ENCODE assay signal across 1 cellular context in the genomic region with DNA sequence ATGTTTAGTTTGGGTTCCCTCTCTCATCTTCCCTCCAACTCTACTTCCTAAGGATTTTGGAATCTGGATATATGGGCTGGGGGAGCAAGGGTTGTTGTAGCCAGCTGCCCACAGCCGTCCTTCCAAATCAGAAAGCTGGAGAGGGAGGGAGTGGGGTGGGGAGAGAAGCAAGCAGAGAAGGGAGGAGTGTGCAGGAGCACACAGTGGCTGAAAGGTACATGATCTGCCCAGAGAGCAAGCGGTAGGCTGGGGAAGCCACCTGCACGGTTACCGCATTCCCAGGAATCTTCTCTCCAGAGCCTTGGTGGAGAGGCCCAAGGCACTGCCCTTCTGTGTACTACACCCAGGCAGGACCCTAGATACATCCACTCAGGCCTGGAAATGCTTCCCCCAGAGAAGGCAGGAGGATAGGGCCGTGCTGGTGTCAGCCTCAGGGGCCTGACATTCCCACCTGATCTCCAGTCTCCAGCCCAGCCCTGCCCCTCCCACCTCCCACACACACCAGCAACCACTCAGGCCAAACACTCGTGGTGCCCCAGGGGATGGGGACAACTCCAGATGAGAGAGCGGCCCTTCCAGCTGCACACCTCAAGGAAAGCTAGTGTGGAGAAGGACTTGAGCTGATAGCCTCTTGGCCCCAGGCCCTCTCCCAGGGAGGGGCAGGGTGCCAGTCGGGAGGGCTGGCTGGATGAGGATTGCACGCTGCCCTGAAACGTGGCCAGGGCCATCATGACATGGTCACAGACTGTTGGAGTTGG.
TF ChIP-seq lines count a peak whose summit lies in the region.

No MANE protein-coding gene starts in this region.

TF ChIP-seq in HCT116, 20 proteins besides CTCF, POLR2A, EP300 and RAD21 (continued from another document):
- TF ChIP-seq ZFX (IDR thresholded peaks at IDR 0.05) (no peak), ZNF274 (IDR thresholded peaks at IDR 0.05; ENCODE audit: low read depth, low read length) (no peak), SIN3A (IDR thresholded peaks at IDR 0.05; ENCODE audit: low read depth) (no peak), SRF (IDR thresholded peaks at IDR 0.05; ENCODE audit: low read depth) (no peak), CBX3 (IDR thresholded peaks at IDR 0.05; ENCODE audit: low read depth) (no peak)
- TF ChIP-seq, protein P1, sequence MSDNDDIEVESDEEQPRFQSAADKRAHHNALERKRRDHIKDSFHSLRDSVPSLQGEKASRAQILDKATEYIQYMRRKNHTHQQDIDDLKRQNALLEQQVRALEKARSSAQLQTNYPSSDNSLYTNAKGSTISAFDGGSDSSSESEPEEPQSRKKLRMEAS (IDR thresholded peaks at IDR 0.05) = no peak
